In the genomic region with DNA sequence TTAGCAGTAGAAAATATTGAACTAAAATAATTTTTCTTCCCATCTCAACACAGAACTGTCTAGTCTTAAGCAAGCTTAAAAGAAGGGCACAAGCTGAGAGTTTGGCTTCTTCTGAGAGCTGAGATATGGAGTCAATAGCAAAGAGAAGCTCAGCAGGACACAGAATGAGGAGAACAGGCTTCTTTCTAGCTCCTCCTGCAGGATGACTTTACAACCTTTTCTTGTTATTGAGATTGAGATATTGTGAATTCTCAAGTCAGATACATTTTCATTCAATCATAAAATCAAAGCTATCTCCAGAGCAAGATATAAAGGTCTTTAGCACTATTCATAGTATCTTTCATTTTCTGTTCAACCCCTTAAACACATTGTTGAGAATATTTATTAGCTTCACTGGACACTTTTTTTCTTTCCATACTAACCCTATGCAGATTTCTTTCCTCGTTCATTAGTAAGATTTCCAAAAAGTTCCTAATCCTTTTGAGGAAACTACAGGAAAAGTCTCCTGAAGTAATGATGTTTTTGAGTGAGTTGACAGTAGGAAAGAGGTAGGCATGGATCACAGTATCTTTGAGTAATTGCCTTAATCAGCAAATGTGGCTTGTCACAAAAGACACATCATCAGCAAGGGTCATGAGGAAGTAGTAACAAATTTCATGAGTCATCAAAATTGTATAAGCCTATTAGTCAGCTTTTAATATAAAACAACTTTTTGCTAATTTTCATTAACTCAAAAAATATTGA, we compare ENCODE assay signal across 1 cellular context.
TF ChIP-seq lines count a peak whose summit lies in the region.

No MANE protein-coding gene starts in this region.

TF ChIP-seq in H1, 55 proteins besides CTCF, POLR2A, EP300 and RAD21:
- TF ChIP-seq BACH1 (IDR thresholded peaks at IDR 0.05; ENCODE audit: low read length) (peak; percentile 62), GABPA (IDR thresholded peaks at IDR 0.05; ENCODE audit: borderline replicate concordance, insufficient read depth, low read length) (no peak), MAFK (IDR thresholded peaks at IDR 0.05; ENCODE audit: low read depth, low read length) (peak; percentile 89), ZNF274 (IDR thresholded peaks at IDR 0.05; ENCODE audit: borderline replicate concordance, extremely low read depth, low read length) (no peak)
